ENCODE assay signal across 18 cellular contexts in the genomic region with DNA sequence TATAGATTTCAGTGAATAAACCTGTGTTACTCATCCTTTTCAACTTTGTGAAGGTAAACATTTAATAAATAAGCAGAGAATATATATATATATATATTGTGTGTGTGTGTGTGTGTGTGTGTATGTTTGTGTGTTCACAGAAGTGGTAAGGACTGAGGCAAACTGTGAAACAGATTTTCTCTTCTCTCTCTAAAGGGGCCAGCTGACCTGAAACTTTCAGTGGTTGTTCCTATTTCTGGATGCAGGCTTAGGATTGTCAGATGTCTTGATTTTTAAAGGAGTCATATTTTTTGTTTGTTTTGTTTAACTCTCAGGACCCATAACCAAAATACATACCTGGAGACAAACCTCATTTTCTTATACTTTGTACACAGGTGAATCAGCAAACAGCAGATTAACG.
"Had no signal": no experiment of that assay in that cellular context is flagged by ENCODE, and none has a peak within 500 bp of the region (broad histone marks: within the 10 kb centered on the region; RNA-seq: fewer than 3 reads in every experiment).

No MANE protein-coding gene starts in this region.

- DNase-seq: activated CD4-positive, alpha-beta memory T cell treated with anti-CD3 and anti-CD28 coated beads for 36 hours; activated CD4-positive, alpha-beta T cell treated with anti-CD3 and anti-CD28 coated beads for 4 hours; activated CD8-positive, alpha-beta memory T cell treated with anti-CD3 and anti-CD28 coated beads, Interleukin-2, amount 10 ng/mL, durations not matched to agents 7 days and 5 days; activated naive CD4-positive, alpha-beta T cell; activated naive CD8-positive, alpha-beta T cell treated with anti-CD3 and anti-CD28 coated beads for 36 hours; amniotic stem cell; dermis blood vessel endothelial cell; effector memory CD4-positive, alpha-beta T cell; esophagus squamous epithelium; mesendoderm; naive thymus-derived CD8-positive, alpha-beta T cell; ovary; psoas muscle; right cardiac atrium; stimulated activated CD4-positive, alpha-beta T cell treated with anti-CD3 and anti-CD28 coated beads, Interleukin-2, amount 100 ng/mL, for 24 hours; stimulated activated naive CD4-positive, alpha-beta T cell treated with Interleukin-2 at 50 U/mL for 16 hours; substantia nigra; tibial artery had no signal

- H3K9me3 Mint-ChIP-seq: activated CD4-positive, alpha-beta memory T cell treated with anti-CD3 and anti-CD28 coated beads for 36 hours; activated naive CD8-positive, alpha-beta T cell treated with anti-CD3 and anti-CD28 coated beads for 36 hours had no signal

- H3K4me1 Mint-ChIP-seq: activated CD8-positive, alpha-beta memory T cell treated with anti-CD3 and anti-CD28 coated beads, Interleukin-2, amount 10 ng/mL, durations not matched to agents 7 days and 5 days; activated naive CD8-positive, alpha-beta T cell treated with anti-CD3 and anti-CD28 coated beads for 36 hours; naive thymus-derived CD8-positive, alpha-beta T cell had no signal

- H3K36me3 Mint-ChIP-seq: activated CD4-positive, alpha-beta memory T cell treated with anti-CD3 and anti-CD28 coated beads for 36 hours; activated CD8-positive, alpha-beta memory T cell treated with anti-CD3 and anti-CD28 coated beads, Interleukin-2, amount 10 ng/mL, durations not matched to agents 7 days and 5 days; activated naive CD8-positive, alpha-beta T cell treated with anti-CD3 and anti-CD28 coated beads for 36 hours; naive thymus-derived CD8-positive, alpha-beta T cell had no signal

- H3K27ac Mint-ChIP-seq: activated CD4-positive, alpha-beta memory T cell treated with anti-CD3 and anti-CD28 coated beads for 36 hours; activated CD8-positive, alpha-beta memory T cell treated with anti-CD3 and anti-CD28 coated beads, Interleukin-2, amount 10 ng/mL, durations not matched to agents 7 days and 5 days; activated naive CD8-positive, alpha-beta T cell treated with anti-CD3 and anti-CD28 coated beads for 36 hours; naive thymus-derived CD8-positive, alpha-beta T cell had no signal

- H3K27me3 Mint-ChIP-seq: activated CD4-positive, alpha-beta memory T cell treated with anti-CD3 and anti-CD28 coated beads for 36 hours; activated CD8-positive, alpha-beta memory T cell treated with anti-CD3 and anti-CD28 coated beads, Interleukin-2, amount 10 ng/mL, durations not matched to agents 7 days and 5 days; activated naive CD8-positive, alpha-beta T cell treated with anti-CD3 and anti-CD28 coated beads for 36 hours; naive thymus-derived CD8-positive, alpha-beta T cell had no signal

- H3K4me3 Mint-ChIP-seq: activated CD4-positive, alpha-beta memory T cell treated with anti-CD3 and anti-CD28 coated beads for 36 hours; activated CD8-positive, alpha-beta memory T cell treated with anti-CD3 and anti-CD28 coated beads, Interleukin-2, amount 10 ng/mL, durations not matched to agents 7 days and 5 days; activated naive CD8-positive, alpha-beta T cell treated with anti-CD3 and anti-CD28 coated beads for 36 hours; naive thymus-derived CD8-positive, alpha-beta T cell had no signal

- ATAC-seq: activated CD8-positive, alpha-beta memory T cell treated with anti-CD3 and anti-CD28 coated beads, Interleukin-2, amount 10 ng/mL, durations not matched to agents 7 days and 5 days; naive thymus-derived CD8-positive, alpha-beta T cell; psoas muscle; right cardiac atrium had no signal
